8 cellular contexts compared by ENCODE assay signal in the genomic region with DNA sequence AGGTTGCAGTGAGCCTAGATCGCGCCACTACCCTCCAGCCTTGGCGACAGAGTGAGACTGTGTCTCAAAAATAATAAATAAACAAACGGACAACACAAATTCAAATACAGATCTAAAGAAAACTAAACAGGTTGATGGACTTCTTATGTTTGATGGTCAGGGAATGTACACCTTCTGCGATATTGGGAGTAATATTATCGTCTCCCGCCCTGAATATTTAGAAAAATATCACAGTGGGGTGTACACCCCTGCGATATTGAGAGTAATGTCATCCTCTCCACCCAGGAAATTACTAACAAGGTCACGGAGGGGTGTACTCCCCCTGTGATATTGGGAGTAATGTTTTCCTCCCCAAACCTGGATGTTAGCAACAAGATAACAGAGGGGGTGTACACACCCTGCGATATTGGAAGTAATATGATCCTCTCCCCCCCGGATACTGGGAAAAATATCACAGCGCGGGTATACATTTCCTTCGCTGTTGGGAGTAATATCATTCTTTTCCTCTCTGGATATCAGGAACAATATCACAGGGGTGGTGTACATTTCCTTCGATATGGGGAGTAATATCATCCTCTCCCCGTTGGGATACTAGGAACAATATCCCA. TPM values are rescaled to one million over a fixed set of nuclear protein-coding genes. Genes with fewer than 3 reads are reported as not detected.
A peak's percentile ranks its signal among the peaks of the same experiment; 100 is the strongest.
DNase-seq lines count a peak whose midpoint lies in the region; ATAC-seq, FAIRE-seq and TF ChIP-seq lines count a peak whose summit lies in the region.

No MANE protein-coding gene starts in this region.

- H3K27ac Mint-ChIP-seq in CD8-positive, alpha-beta memory T cell = peak overlapping the region; percentile 97 to 99 (median 99)

- peak overlapping the region; percentile 97 for H3K27ac ChIP-seq in CD8-positive, alpha-beta memory T cell (ENCODE audit: low read depth, low read length)
- H3K27ac ChIP-seq in PC-3 (ENCODE audit: low read length) (no peak overlapping the region), pancreas (peak overlapping the region in 2 of 4 donors; percentile 81 to 90)

- peak overlapping the region; percentile 87 for H3K4me2 ChIP-seq in PC-3 (ENCODE audit: low read length)

- no peaks in the 10 kb centered on the region for H3K27me3 ChIP-seq in CD8-positive, alpha-beta memory T cell (ENCODE audit: insufficient read depth, low read length, poor library complexity, severe bottlenecking)
- H3K27me3 ChIP-seq in PC-3 (ENCODE audit: low read length) (no peaks in the 10 kb centered on the region), pancreas (no peaks in the 10 kb centered on the region)

- H4K20me1 ChIP-seq in PC-3 (ENCODE audit: low read length) = no peaks in the 10 kb centered on the region

- peaks cover 2 to 5% of the 10 kb centered on the region in 2 donors for H3K27me3 Mint-ChIP-seq in CD8-positive, alpha-beta memory T cell

- intact Hi-C loops in PC-3 (cut with micrococcal nuclease) = no loop called here
- intact Hi-C loops in pancreas (cut with DNase I) = no loop called here

- H3K9me2 ChIP-seq in PC-3 (replicated peaks; ENCODE audit: low read length) = no peaks in the 10 kb centered on the region

- 62 to 63% methylated on average over 16 of the region's 16 CpGs for WGBS in pancreas, 2 donors

- H3K36me3 ChIP-seq in CD8-positive, alpha-beta memory T cell (ENCODE audit: insufficient read depth, low read length) = no peaks in the 10 kb centered on the region
- peaks cover 10% of the 10 kb centered on the region for H3K36me3 ChIP-seq in PC-3 (ENCODE audit: low read depth, low read length)
- H3K36me3 ChIP-seq in pancreas = peaks cover 0 to 8% (median 0%) of the 10 kb centered on the region in 3 donors

- H3K36me3 Mint-ChIP-seq in CD8-positive, alpha-beta memory T cell = peaks cover 0 to 24% (median 8%) of the 10 kb centered on the region in 3 donors

- peak overlapping the region; percentile 93 for H2AFZ ChIP-seq in PC-3 (ENCODE audit: low read length)

- POLR2A ChIA-PET in CD8-positive, alpha-beta memory T cell (lab: Charles Lee) = interaction anchor here (1.5 to 1.6 kb wide), 2 partner anchors 12 to 44 kb away, joined by 5 to 6 read pairs; no protein-coding TSS in a partner anchor
- POLR2A ChIA-PET in PC-3 (lab: Charles Lee; ENCODE audit: unreplicated experiment) = no interaction called here

- H3K9me3 Mint-ChIP-seq in CD8-positive, alpha-beta memory T cell = no peaks in the 10 kb centered on the region

- DNase-seq in CD8-positive, alpha-beta memory T cell = no peak
- DNase-seq in PC-3 = no peak
- DNase-seq in epithelial cell of esophagus (ENCODE audit: low read depth) = no peak
- no peak for DNase-seq in pancreas
- DNase-seq in GDM1 (lab: John Stamatoyannopoulos, UW) = no peak
- no peak for DNase-seq in GF-D8 (lab: John Stamatoyannopoulos, UW)

- CTCF ChIA-PET in CD8-positive, alpha-beta memory T cell (lab: Charles Lee) = interaction anchor here (1.3 to 2.5 kb wide), 5 partner anchors 12 to 212 kb away, joined by 3 to 23 read pairs (median 5); no protein-coding TSS in a partner anchor
- CTCF ChIA-PET in PC-3 (lab: Charles Lee) = no interaction called here

- no peak for ATAC-seq in PC-3
- ATAC-seq in pancreas = no peak
- no peak for ATAC-seq in GM18870 (IDR thresholded peaks at IDR 0.05; ENCODE audit: unreplicated experiment)
- ATAC-seq in HG02571 (IDR thresholded peaks at IDR 0.05; ENCODE audit: unreplicated experiment) = no peak

- peak overlapping the region; percentile 95 to 99 (median 97) for H3K4me3 Mint-ChIP-seq in CD8-positive, alpha-beta memory T cell

- H3F3A ChIP-seq in PC-3 (ENCODE audit: low read length, unreplicated experiment) = no peaks in the 10 kb centered on the region

- no TSS peak for BruUV-seq in PC-3 (replicated peaks; lab: Mats Ljungman, UMichigan)

- H3K4me3 ChIP-seq in CD8-positive, alpha-beta memory T cell (ENCODE audit: low read length) = peak overlapping the region; percentile 97
- peak overlapping the region; percentile 97 for H3K4me3 ChIP-seq in PC-3 (ENCODE audit: low read length)
- H3K4me3 ChIP-seq in epithelial cell of esophagus (ENCODE audit: low read length) = peak overlapping the region; percentile 87
- H3K4me3 ChIP-seq in pancreas = peak overlapping the region; percentile 80 to 98 (median 91)

- peak overlapping the region; percentile 88 for H3K9ac ChIP-seq in PC-3 (ENCODE audit: low read length)

- peaks cover 10 to 29% (median 22%) of the 10 kb centered on the region in 3 donors for H3K4me1 Mint-ChIP-seq in CD8-positive, alpha-beta memory T cell

- no peaks in the 10 kb centered on the region for H3K9me3 ChIP-seq in CD8-positive, alpha-beta memory T cell (ENCODE audit: low read length)
- H3K9me3 ChIP-seq in PC-3 (ENCODE audit: low read length) = no peaks in the 10 kb centered on the region
- H3K9me3 ChIP-seq in pancreas = no peaks in the 10 kb centered on the region

- no peak for TF ChIP-seq CTCF in PC-3 (conservative IDR thresholded peaks at IDR 0.05; ENCODE audit: low read depth, low read length)
- TF ChIP-seq CTCF in epithelial cell of esophagus (IDR thresholded peaks at IDR 0.05; ENCODE audit: insufficient read depth, low read depth, low read length, missing control alignments) = no peak
- no peak for TF ChIP-seq CTCF in pancreas (IDR thresholded peaks at IDR 0.05)

- FAIRE-seq in pancreas (lab: Jason Lieb, UNC) = no peak

- H3K4me1 ChIP-seq in CD8-positive, alpha-beta memory T cell (ENCODE audit: insufficient read depth, low read length) = peaks cover 13% of the 10 kb centered on the region
- peaks cover 5% of the 10 kb centered on the region; the same call in 1 of the 2 replicates for H3K4me1 ChIP-seq in PC-3 (ENCODE audit: insufficient read depth, low read length)
- H3K4me1 ChIP-seq in pancreas = peaks cover 0 to 7% (median 3%) of the 10 kb centered on the region in 3 donors

- peaks cover 24% of the 10 kb centered on the region for H3K79me2 ChIP-seq in PC-3 (ENCODE audit: low read length)

RNA-seq across cellular contexts. Expression of gene CFAP298, which starts 1.4 kb away (rescaled TPM):
- 10 to 100 TPM; 49.4 to 51.9 TPM for total RNA-seq in CD8-positive, alpha-beta memory T cell
- 62.8 TPM for polyA plus RNA-seq in CD8-positive, alpha-beta memory T cell
- total RNA-seq in PC-3 (2014; rRNA removed) = 96.0 and 98.6 TPM in 2 replicates
- 10 to 100 TPM; 11.8 to 24.3 (median 17.7) TPM for total RNA-seq in pancreas
- polyA plus RNA-seq in pancreas = 10 to 100 TPM; 36.0 to 36.2 TPM

RNA-seq across cellular contexts. Expression of gene TCP10L, which starts 28.2 kb away (rescaled TPM):
- total RNA-seq in CD8-positive, alpha-beta memory T cell = not detected
- polyA plus RNA-seq in CD8-positive, alpha-beta memory T cell = 0.43 TPM
- total RNA-seq in PC-3 (2014; rRNA removed) = 0.23 and 2.1 TPM in 2 replicates
- total RNA-seq in pancreas = under 1 TPM in 3 of 6 donors, not detected in 3; 0.26 to 0.47 (median 0.46) TPM
- 1 to 10 TPM in 1 of 2 donors, under 1 TPM in 1; 0.27 to 1.9 TPM for polyA plus RNA-seq in pancreas
